Comparison of ENCODE assay signal across 17 cellular contexts in the genomic region with DNA sequence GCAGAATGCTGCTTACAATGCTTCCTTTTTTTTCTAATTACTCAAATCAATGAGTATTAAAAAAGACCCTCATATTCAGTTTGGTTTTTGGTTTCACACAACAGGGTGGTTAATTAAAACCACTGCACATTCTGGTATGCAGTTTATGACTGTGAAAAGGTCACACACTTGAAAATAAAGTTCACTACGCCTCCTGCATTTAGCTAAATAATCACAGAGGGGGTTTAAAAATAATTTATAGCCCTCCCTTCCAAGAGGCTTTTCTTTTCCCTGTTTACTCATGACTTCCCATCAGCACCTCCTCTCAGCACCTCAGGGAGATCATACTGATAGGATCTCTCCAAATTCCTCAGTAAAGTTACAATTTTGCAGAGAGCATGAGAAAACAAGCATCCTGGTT.
DNase-seq lines count a peak whose midpoint lies in the region; ATAC-seq and TF ChIP-seq lines count a peak whose summit lies in the region.
"Had no signal": no experiment of that assay in that cellular context is flagged by ENCODE, and none has a peak within 500 bp of the region (broad histone marks: within the 10 kb centered on the region; RNA-seq: fewer than 3 reads in every experiment).

No MANE protein-coding gene starts in this region.

- H3K4me3 ChIP-seq in fibroblast of villous mesenchyme (ENCODE audit: low read depth, low read length): no peak overlapping the region
- H3K4me3 ChIP-seq: A549, BLaER1, GM23248, HAP-1, K562 had no signal

- no peak for TF ChIP-seq CTCF in fibroblast of villous mesenchyme (IDR thresholded peaks at IDR 0.05; ENCODE audit: insufficient read depth, low read depth, low read length)

- ATAC-seq in GM19328 (IDR thresholded peaks at IDR 0.05; ENCODE audit: unreplicated experiment): no peak
- ATAC-seq: A549, K562 had no signal

- DNase-seq in EH (ENCODE audit: low read depth) (peak; percentile 23), NCI-H460 (ENCODE audit: extremely low read depth, low read depth) (peak; percentile 40), fibroblast of villous mesenchyme (ENCODE audit: low read depth) (peak; percentile 16), renal cortical epithelial cell (ENCODE audit: low read depth) (peak; percentile 21), anterior cingulate cortex (lab: John Stamatoyannopoulos, UW) (no peak), NCI-H748 treated with DMSO at 0.1 percent for 48 hours (lab: John Stamatoyannopoulos, UW) (no peak)
- DNase-seq: CD4-positive, alpha-beta memory T cell; DMS153; DMS79; GF-D8; GM23248; IMR-90 had no signal

Comparison
In these comparisons a context has a peak if more than half of its experiments do, and no peak if none do; other contexts are left out.
1. DNase-seq: peak in EH (single experiment), NCI-H460 (single experiment), fibroblast of villous mesenchyme (single experiment) and renal cortical epithelial cell (single experiment); none in anterior cingulate cortex (0 of 58) and NCI-H748 treated with DMSO at 0.1 percent for 48 hours (single experiment).